8 cellular contexts compared by ENCODE assay signal in the genomic region with DNA sequence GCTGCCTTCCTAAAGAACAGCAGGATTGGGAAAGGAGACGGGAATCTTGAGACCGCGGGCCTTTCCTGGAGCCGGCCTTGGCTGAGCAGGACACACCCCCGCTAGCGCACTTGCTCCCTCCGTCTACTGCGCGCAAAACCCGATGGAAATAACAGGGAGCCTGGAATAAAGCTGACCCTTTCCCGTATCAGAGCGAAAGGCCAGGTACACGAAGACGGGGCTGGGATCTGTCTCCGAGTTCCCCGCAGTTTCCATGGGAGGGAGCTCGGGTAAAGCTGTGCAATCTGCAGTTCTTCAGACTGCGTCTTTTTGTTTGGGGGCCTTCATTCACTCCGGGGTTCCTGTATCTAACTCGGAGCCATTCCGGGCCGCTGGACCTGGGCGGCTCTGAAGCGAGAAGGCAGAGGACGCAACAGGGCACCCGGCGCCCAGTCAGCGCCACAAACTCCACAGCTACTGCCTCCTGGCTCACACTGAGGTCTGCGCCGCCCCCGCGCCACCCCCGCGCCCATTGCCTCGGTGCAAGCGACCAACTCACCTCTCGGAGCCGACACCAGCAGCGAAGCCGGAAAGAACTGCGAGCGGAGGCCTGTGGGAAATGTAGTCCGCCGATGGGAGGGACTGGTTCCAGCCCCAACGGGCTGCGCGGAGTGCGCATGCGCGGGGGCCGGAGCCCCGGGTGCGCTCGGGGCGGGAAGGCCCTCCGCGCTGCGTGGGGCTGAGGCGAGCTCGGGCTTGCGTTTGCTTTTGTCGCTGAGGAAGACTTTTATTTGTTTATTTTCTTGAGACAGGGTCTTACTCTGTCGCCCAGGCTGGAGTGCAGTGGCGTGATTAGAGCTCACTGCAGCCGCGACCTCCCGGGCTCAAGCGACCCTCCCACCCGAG. TPM values are rescaled to one million over a fixed set of nuclear protein-coding genes. Genes with fewer than 3 reads are reported as not detected.
DNase-seq lines count a peak whose midpoint lies in the region; ATAC-seq and TF ChIP-seq lines count a peak whose summit lies in the region.

TSS of gene ZFP14 (minus strand) at position 577 of the 885 bp plus-strand sequence. CDS start 11,309 bp downstream, outside the sequence.

- WGBS in testis, 2 donors = 2 to 4% methylated on average over 26 to 54 of the region's 69 CpGs

- peaks cover 8% of the 10 kb centered on the region for H3K4me1 ChIP-seq in testis

- H3K36me3 ChIP-seq in SK-N-MC (ENCODE audit: insufficient read depth, low read length) (no peaks in the 10 kb centered on the region), testis (ENCODE audit: low read depth, missing control alignments) (no peaks in the 10 kb centered on the region)

- peak within 1 kb of the TSS; percentile 50 for H3K27ac ChIP-seq in SK-N-MC
- H3K27ac ChIP-seq in testis = peak within 1 kb of the TSS; percentile 48 to 86

- no peak for TF ChIP-seq POLR2A in testis (IDR thresholded peaks at IDR 0.05)

- H3K27ac Mint-ChIP-seq in activated naive CD4-positive, alpha-beta T cell treated with anti-CD3 and anti-CD28 coated beads, Interleukin-2, amount 50 U/mL, for 72 hours = peak within 1 kb of the TSS; percentile 82 to 90
- peak within 1 kb of the TSS; percentile 92 for H3K27ac Mint-ChIP-seq in glutamatergic neuron (ENCODE audit: unreplicated experiment)

- POLR2A ChIA-PET in HEK293T (lab: Yijun Ruan, JAX) = interaction anchor here (1.1 to 1.9 kb wide), 7 partner anchors 18 to 955 kb away, joined by 3 to 18 read pairs (median 5); partner anchors contain the start of genes ZFP82, ZNF345 and ZNF566

- ATAC-seq in activated naive CD4-positive, alpha-beta T cell treated with anti-CD3 and anti-CD28 coated beads, Interleukin-2, amount 50 U/mL, for 72 hours = peak; percentile 99 to 100
- ATAC-seq in omental fat pad (ENCODE audit: low FRiP score) = peak; percentile 100

- DNase-seq in GM04504 (ENCODE audit: low read depth) = peak; percentile 83
- peak; percentile 98 for DNase-seq in HEK293T (ENCODE audit: extremely low spot score)
- peak; percentile 95 for DNase-seq in NAMALWA (ENCODE audit: low spot score)
- peak; percentile 66 for DNase-seq in SK-N-MC (ENCODE audit: low read depth, low spot score)
- peak; percentile 89 to 96 for DNase-seq in activated naive CD4-positive, alpha-beta T cell treated with anti-CD3 and anti-CD28 coated beads, Interleukin-2, amount 50 U/mL, for 72 hours (ENCODE audit: low spot score in 2 of 2)
- DNase-seq in glutamatergic neuron = peak; percentile 92
- DNase-seq in omental fat pad (ENCODE audit: low spot score) = peak; percentile 83
- peak; percentile 97 for DNase-seq in testis

- CTCF ChIA-PET in HEK293T (lab: Yijun Ruan, JAX) = interaction anchor here (0.6 kb wide), 1 partner anchor 33 kb away, joined by 3 read pairs; no protein-coding TSS in a partner anchor

- H3K9me3 Mint-ChIP-seq in activated naive CD4-positive, alpha-beta T cell treated with anti-CD3 and anti-CD28 coated beads, Interleukin-2, amount 50 U/mL, for 72 hours = peaks cover 4 to 18% of the 10 kb centered on the region in 2 donors
- peaks cover 9% of the 10 kb centered on the region for H3K9me3 Mint-ChIP-seq in glutamatergic neuron (ENCODE audit: unreplicated experiment)

- H3K4me3 Mint-ChIP-seq in glutamatergic neuron (ENCODE audit: unreplicated experiment) = peak within 1 kb of the TSS; percentile 98

- intact Hi-C loops in testis (cut with DNase I; ENCODE audit: low total_unique reads) = no loop called here

- H3K36me3 Mint-ChIP-seq in activated naive CD4-positive, alpha-beta T cell treated with anti-CD3 and anti-CD28 coated beads, Interleukin-2, amount 50 U/mL, for 72 hours = peaks cover 21 to 32% of the 10 kb centered on the region in 2 donors
- peaks cover 6% of the 10 kb centered on the region for H3K36me3 Mint-ChIP-seq in glutamatergic neuron (ENCODE audit: unreplicated experiment)

- no peaks in the 10 kb centered on the region for H3K27me3 ChIP-seq in testis

- H3K9me3 ChIP-seq in SK-N-MC (ENCODE audit: low read depth, low read length) (no peaks in the 10 kb centered on the region; the same call in 1 of the 2 replicates), testis (no peaks in the 10 kb centered on the region)

- TF ChIP-seq CTCF in glutamatergic neuron (IDR thresholded peaks at IDR 0.05; ENCODE audit: partially characterized antibody, unreplicated experiment) (no peak), omental fat pad (IDR thresholded peaks at IDR 0.05) (no peak), testis (IDR thresholded peaks at IDR 0.05) (no peak)

- peaks cover 11% of the 10 kb centered on the region for H3K4me1 Mint-ChIP-seq in glutamatergic neuron (ENCODE audit: low read depth, unreplicated experiment)

- H3K4me3 ChIP-seq in SK-N-MC (peak within 1 kb of the TSS; percentile 99), testis (peak within 1 kb of the TSS; percentile 78 to 81)

- H3K27me3 Mint-ChIP-seq in glutamatergic neuron (ENCODE audit: unreplicated experiment) = peaks cover 4% of the 10 kb centered on the region

- H3K9ac ChIP-seq in SK-N-MC (ENCODE audit: insufficient read length) = peak within 1 kb of the TSS; percentile 84

TF ChIP-seq in HEK293T, 16 proteins besides CTCF, POLR2A, EP300 and RAD21:
- TF ChIP-seq HDGF (IDR thresholded peaks at IDR 0.05; ENCODE audit: borderline replicate concordance) (no peak), FOXM1 (IDR thresholded peaks at IDR 0.05; ENCODE audit: borderline replicate concordance) (peak; percentile 72), ZNF384 (IDR thresholded peaks at IDR 0.05) (no peak), ARNT (IDR thresholded peaks at IDR 0.05) (no peak), LEF1 (IDR thresholded peaks at IDR 0.05; ENCODE audit: borderline replicate concordance) (no peak), PKNOX1 (IDR thresholded peaks at IDR 0.05) (no peak), BHLHE40 (IDR thresholded peaks at IDR 0.05; ENCODE audit: borderline replicate concordance) (peak; percentile 56; the same call in 1 of the 2 replicates), FOXK2 (IDR thresholded peaks at IDR 0.05) (no peak), ELF4 (IDR thresholded peaks at IDR 0.05) (peak; percentile 23; the same call in 1 of the 2 replicates), CTBP1 (IDR thresholded peaks at IDR 0.05; ENCODE audit: borderline replicate concordance) (no peak), NFRKB (IDR thresholded peaks at IDR 0.05) (no peak), L3MBTL2 (conservative IDR thresholded peaks at IDR 0.05) (peak; percentile 71), SUZ12 (IDR thresholded peaks at IDR 0.05) (no peak), TARDBP (IDR thresholded peaks at IDR 0.05) (no peak), FOXA1 (IDR thresholded peaks at IDR 0.05) (no peak), SP1 (IDR thresholded peaks at IDR 0.05) (no peak)

RNA-seq across cellular contexts. Expression of gene ZFP14, which starts in this region (rescaled TPM):
- 1 to 10 TPM; 2.3 to 2.4 TPM for total RNA-seq in activated naive CD4-positive, alpha-beta T cell treated with anti-CD3 and anti-CD28 coated beads, Interleukin-2, amount 50 U/mL, for 72 hours
- 14.3 TPM for total RNA-seq in glutamatergic neuron (ENCODE audit: unreplicated experiment)
- 10 to 100 TPM in 1 of 4 donors, 1 to 10 TPM in 3; 1.4 to 10.4 (median 3.2) TPM for total RNA-seq in omental fat pad
- 1 to 10 TPM; 3.5 to 5.1 TPM for total RNA-seq in testis
- 1.1 TPM for polyA plus RNA-seq in testis (ENCODE audit: insufficient read depth, low read depth, low replicate concordance)

Comparison
In these comparisons a context has a peak if more than half of its experiments do, and no peak if none do; other contexts are left out.
1. Peak in every context shown above with its lines: DNase-seq, ATAC-seq, H3K4me3 ChIP-seq and H3K27ac ChIP-seq.